In genomic region chr4:185576918-185577591, GRCh38 we compare ENCODE assay signal across 2 cellular contexts.
TF ChIP-seq lines count a peak whose summit lies in the region.

No MANE protein-coding gene starts in this region.

TF ChIP-seq in liver, 16 proteins besides CTCF, POLR2A, EP300 and RAD21:
- no peak for TF ChIP-seq FOXA2 (IDR thresholded peaks at IDR 0.05)
- TF ChIP-seq SP1 (IDR thresholded peaks at IDR 0.05), result peak; percentile 5
- TF ChIP-seq YY1 (IDR thresholded peaks at IDR 0.05), result peak; percentile 40

TF ChIP-seq in HepG2, 621 proteins besides CTCF, POLR2A, EP300 and RAD21:
- TF ChIP-seq SOX13 (IDR thresholded peaks at IDR 0.05), result no peak
- TF ChIP-seq SOX13 (CRISPR knock-in tag; conservative IDR thresholded peaks at IDR 0.05 in 1 of 2, IDR thresholded peaks at IDR 0.05 in 1 of 2), result no peak
- TF ChIP-seq SAFB2 (CRISPR knock-in tag; IDR thresholded peaks at IDR 0.05; ENCODE audit: borderline replicate concordance, low read depth), result no peak
- TF ChIP-seq HMG20B (CRISPR knock-in tag; conservative IDR thresholded peaks at IDR 0.05), result no peak
- no peak for TF ChIP-seq ZNF318 (CRISPR knock-in tag; IDR thresholded peaks at IDR 0.05)
- no peak for TF ChIP-seq SETDB1 (CRISPR knock-in tag; IDR thresholded peaks at IDR 0.05; ENCODE audit: borderline replicate concordance)
